In genomic region chr10:50068352-50068659, GRCh38 we compare ENCODE assay signal across 8 cellular contexts. TPM values are rescaled to one million over a fixed set of nuclear protein-coding genes. Genes with fewer than 3 reads are reported as not detected.
DNase-seq lines count a peak whose midpoint lies in the region; ATAC-seq and TF ChIP-seq lines count a peak whose summit lies in the region.
"Not testable (repeated sequence)": the region's sequence is repeated elsewhere in the genome, so short reads cannot be mapped to it uniquely, and the experiment has no call there.

No MANE protein-coding gene starts in this region.

- not testable (repeated sequence) for H3K9me3 ChIP-seq in esophagus squamous epithelium, left lung, tibial nerve

- not testable (repeated sequence) for H3K27me3 Mint-ChIP-seq in Calu3 (ENCODE audit: unreplicated experiment); osteocyte (ENCODE audit: unreplicated experiment)

- whole genome bisulfite sequencing in esophagus squamous epithelium, 2 donors, result 33% methylated on average over 1 of the region's 13 CpGs; no CpG with 5 or more reads in 1 of the 2 donors
- 18 to 33% methylated on average over 1 to 2 of the region's 13 CpGs for WGBS in tibial nerve, 2 donors

- TF ChIP-seq CTCF in Calu3 (IDR thresholded peaks at IDR 0.05; ENCODE audit: unreplicated experiment); HL-60 (IDR thresholded peaks at IDR 0.05; ENCODE audit: insufficient read depth, low read length); WI38 (IDR thresholded peaks at IDR 0.05; ENCODE audit: low read depth, low read length); astrocyte of the cerebellum (IDR thresholded peaks at IDR 0.05; ENCODE audit: low read depth, low read length, missing control alignments); esophagus squamous epithelium (IDR thresholded peaks at IDR 0.05); left lung (IDR thresholded peaks at IDR 0.05); osteocyte (IDR thresholded peaks at IDR 0.05); tibial nerve (IDR thresholded peaks at IDR 0.05): not testable (repeated sequence)

- H3K4me1 Mint-ChIP-seq in Calu3 (ENCODE audit: low read depth, unreplicated experiment), result not testable (repeated sequence)
- peaks cover 14% of the 10 kb centered on the region for H3K4me1 Mint-ChIP-seq in osteocyte (ENCODE audit: unreplicated experiment)

- not testable (repeated sequence) for BruUV-seq in Calu3 (replicated peaks; lab: Mats Ljungman, UMichigan)

- not testable (repeated sequence) for ATAC-seq in left lung

- H3K4me3 ChIP-seq in HL-60 (replicated peaks; ENCODE audit: insufficient read depth, low read length), result peak overlapping the region; percentile 89
- peak overlapping the region; percentile 65 for H3K4me3 ChIP-seq in WI38 (ENCODE audit: low read depth, low read length)
- peak overlapping the region; percentile 49 for H3K4me3 ChIP-seq in astrocyte of the cerebellum (ENCODE audit: low read depth, low read length)
- H3K4me3 ChIP-seq in esophagus squamous epithelium, result peak overlapping the region; percentile 55 to 92 (median 83)
- H3K4me3 ChIP-seq in left lung, result peak overlapping the region; percentile 56 to 65
- peak overlapping the region; percentile 58 to 87 (median 63) for H3K4me3 ChIP-seq in tibial nerve

- in situ Hi-C loops in astrocyte of the cerebellum (cut with HindIII; ENCODE audit: low sequenced_read_pairs), result not testable (repeated sequence)

- TF ChIP-seq POLR2A in esophagus squamous epithelium (IDR thresholded peaks at IDR 0.05); tibial nerve (IDR thresholded peaks at IDR 0.05): not testable (repeated sequence)

- TF ChIP-seq EP300 in tibial nerve (IDR thresholded peaks at IDR 0.05), result not testable (repeated sequence)

- H3K36me3 Mint-ChIP-seq in Calu3 (ENCODE audit: insufficient read depth, unreplicated experiment); osteocyte (ENCODE audit: unreplicated experiment): not testable (repeated sequence)

- H3K27me3 ChIP-seq in HL-60 (ENCODE audit: insufficient read depth, poor library complexity, severe bottlenecking); esophagus squamous epithelium; left lung; tibial nerve: not testable (repeated sequence)

- peaks cover 0 to 20% (median 3%) of the 10 kb centered on the region in 3 donors for H3K4me1 ChIP-seq in esophagus squamous epithelium
- not testable (repeated sequence) for H3K4me1 ChIP-seq in left lung
- peaks cover 0 to 14% (median 0%) of the 10 kb centered on the region in 4 donors for H3K4me1 ChIP-seq in tibial nerve

- H3K36me3 ChIP-seq in esophagus squamous epithelium, result peaks cover 0 to 12% (median 0%) of the 10 kb centered on the region in 3 donors
- H3K36me3 ChIP-seq in left lung, tibial nerve: not testable (repeated sequence)

- H3K4me3 Mint-ChIP-seq in Calu3 (ENCODE audit: low read depth, unreplicated experiment), result peak overlapping the region; percentile 78
- H3K4me3 Mint-ChIP-seq in osteocyte (ENCODE audit: unreplicated experiment), result peak overlapping the region; percentile 79

- intact Hi-C loops in Calu3 (cut with micrococcal nuclease; ENCODE audit: unreplicated experiment); esophagus squamous epithelium (cut with DNase I); left lung (cut with DNase I): not testable (repeated sequence)

- CTCF ChIA-PET in Calu3 (lab: Charles Lee), result not testable (repeated sequence)

- not testable (repeated sequence) for H3K27ac Mint-ChIP-seq in Calu3 (ENCODE audit: unreplicated experiment); osteocyte (ENCODE audit: unreplicated experiment)

- H3K9me3 Mint-ChIP-seq in Calu3 (ENCODE audit: low read depth, unreplicated experiment); osteocyte (ENCODE audit: unreplicated experiment): not testable (repeated sequence)

- not testable (repeated sequence) for DNase-seq in Calu3; HL-60 (ENCODE audit: low read depth in 1 of 2, low spot score in 1 of 2); astrocyte of the cerebellum (ENCODE audit: low read depth); esophagus squamous epithelium (lab: John Stamatoyannopoulos, UW); left lung; osteocyte (ENCODE audit: extremely low spot score, unreplicated experiment); tibial nerve (ENCODE audit: low spot score in 2 of 2)

- not testable (repeated sequence) for H3K27ac ChIP-seq in HL-60 (replicated peaks)
- H3K27ac ChIP-seq in esophagus squamous epithelium (peak overlapping the region; percentile 75 to 91 (median 84)), left lung (peak overlapping the region in 1 of 2 donors; percentile 82), tibial nerve (peak overlapping the region in 2 of 4 donors; percentile 55 to 85)

RNA-seq across cellular contexts. Expression of gene WASHC2A, which starts 0.6 kb away (rescaled TPM):
- total RNA-seq in Calu3 (2022), result 24.5 and 32.8 TPM in 2 replicates
- total RNA-seq in esophagus squamous epithelium, result 10 to 100 TPM; 19.7 to 30.9 (median 24.4) TPM
- 10 to 100 TPM; 49.1 to 54.2 TPM for total RNA-seq in left lung
- total RNA-seq in osteocyte, result 58.2 and 69.6 TPM in 2 replicates
- total RNA-seq in tibial nerve, result 10 to 100 TPM; 25.7 to 41.7 (median 37.8) TPM
